ENCODE assay signal across 8 cellular contexts in genomic region chr20:32681175-32682084, GRCh38. TPM values are rescaled to one million over a fixed set of nuclear protein-coding genes. Genes with fewer than 3 reads are reported as not detected.
DNase-seq lines count a peak whose midpoint lies in the region; ATAC-seq and FAIRE-seq lines count a peak whose summit lies in the region.

No MANE protein-coding gene starts in this region.

- H3K4me1 Mint-ChIP-seq in activated CD4-positive, alpha-beta T cell treated with anti-CD3 and anti-CD28 coated beads, Interleukin-2, amount 10 ng/mL, durations not matched to agents 7 days and 5 days: peaks cover 22% of the 10 kb centered on the region

- H3K9me3 Mint-ChIP-seq in activated CD4-positive, alpha-beta T cell treated with anti-CD3 and anti-CD28 coated beads, Interleukin-2, amount 10 ng/mL, durations not matched to agents 7 days and 5 days: no peaks in the 10 kb centered on the region

- H3K27ac Mint-ChIP-seq in activated CD4-positive, alpha-beta T cell treated with anti-CD3 and anti-CD28 coated beads, Interleukin-2, amount 10 ng/mL, durations not matched to agents 7 days and 5 days: peak overlapping the region; percentile 75

- CTCF ChIA-PET in activated CD4-positive, alpha-beta T cell treated with anti-CD3 and anti-CD28 coated beads, Interleukin-2, amount 10 ng/mL, durations not matched to agents 7 days and 5 days (lab: Charles Lee): interaction anchor here (0.6 to 1.9 kb wide), 3 partner anchors 27 to 97 kb away, joined by 3 to 11 read pairs (median 4); no protein-coding TSS in a partner anchor

- H3K27me3 Mint-ChIP-seq in activated CD4-positive, alpha-beta T cell treated with anti-CD3 and anti-CD28 coated beads, Interleukin-2, amount 10 ng/mL, durations not matched to agents 7 days and 5 days: no peaks in the 10 kb centered on the region

- no peaks in the 10 kb centered on the region for H3K36me3 Mint-ChIP-seq in activated CD4-positive, alpha-beta T cell treated with anti-CD3 and anti-CD28 coated beads, Interleukin-2, amount 10 ng/mL, durations not matched to agents 7 days and 5 days (ENCODE audit: low read depth)

- ATAC-seq in GM18867 (IDR thresholded peaks at IDR 0.05; ENCODE audit: unreplicated experiment): no peak
- no peak for ATAC-seq in HG02970 (IDR thresholded peaks at IDR 0.05; ENCODE audit: low FRiP score, unreplicated experiment)

- POLR2A ChIA-PET in activated CD4-positive, alpha-beta T cell treated with anti-CD3 and anti-CD28 coated beads, Interleukin-2, amount 10 ng/mL, durations not matched to agents 7 days and 5 days (lab: Charles Lee): no interaction called here

- FAIRE-seq in frontal cortex (lab: Jason Lieb, UNC): no peak

- peak; percentile 9 for DNase-seq in activated CD4-positive, alpha-beta T cell treated with anti-CD3 and anti-CD28 coated beads, Interleukin-2, amount 10 ng/mL, durations not matched to agents 7 days and 5 days
- no peak for DNase-seq in activated CD4-positive, alpha-beta T cell treated with anti-CD3 and anti-CD28 coated beads, Interleukin-2, amount 50 U/mL, for 1 hour
- peak; percentile 66 for DNase-seq in NCI-H774 (lab: John Stamatoyannopoulos, UW)
- peak; percentile 70 for DNase-seq in ecto neural progenitor cell (ENCODE audit: low spot score)
- DNase-seq in renal cortical epithelial cell (ENCODE audit: low read depth): peak; percentile 47
- no peak for DNase-seq in frontal cortex (ENCODE audit: low spot score in 2 of 2)

- no peak overlapping the region for H3K4me3 Mint-ChIP-seq in activated CD4-positive, alpha-beta T cell treated with anti-CD3 and anti-CD28 coated beads, Interleukin-2, amount 10 ng/mL, durations not matched to agents 7 days and 5 days

RNA-seq across cellular contexts. Expression of gene C20orf203, which starts 7.7 kb away (rescaled TPM):
- under 1 TPM; 0.07 to 0.08 TPM for total RNA-seq in activated CD4-positive, alpha-beta T cell treated with anti-CD3 and anti-CD28 coated beads, Interleukin-2, amount 10 ng/mL, durations not matched to agents 7 days and 5 days
- total RNA-seq in renal cortical epithelial cell: not detected in 2 replicates
- total RNA-seq in frontal cortex: under 0.01 TPM

Comparison
In these comparisons a context has a peak if more than half of its experiments do, and no peak if none do; other contexts are left out.
1. DNase-seq: peak in activated CD4-positive, alpha-beta T cell treated with anti-CD3 and anti-CD28 coated beads, Interleukin-2, amount 10 ng/mL, durations not matched to agents 7 days and 5 days (single experiment), NCI-H774 (single experiment), ecto neural progenitor cell (single experiment) and renal cortical epithelial cell (single experiment); none in activated CD4-positive, alpha-beta T cell treated with anti-CD3 and anti-CD28 coated beads, Interleukin-2, amount 50 U/mL, for 1 hour (single experiment) and frontal cortex (0 of 2).